14 cellular contexts compared by ENCODE assay signal in genomic region chr7:44102846-44103565, GRCh38. TPM values are rescaled to one million over a fixed set of nuclear protein-coding genes. Genes with fewer than 3 reads are reported as not detected.
DNase-seq lines count a peak whose midpoint lies in the region; ATAC-seq, FAIRE-seq and TF ChIP-seq lines count a peak whose summit lies in the region.
"Had no signal": no experiment of that assay in that cellular context is flagged by ENCODE, and none has a peak within 500 bp of the region (broad histone marks: within the 10 kb centered on the region; RNA-seq: fewer than 3 reads in every experiment).

No MANE protein-coding gene starts in this region.

- no peak overlapping the region for H3K4me2 ChIP-seq in GM12878 (ENCODE audit: control insufficient read depth, insufficient read depth)

- H3K36me3 ChIP-seq in GM12878 (ENCODE audit: control insufficient read depth in 2 of 2, insufficient read depth in 2 of 2, low read length in 1 of 2) (no peaks in the 10 kb centered on the region), upper lobe of left lung (peaks cover 0 to 15% (median 6%) of the 10 kb centered on the region in 4 donors)
- peaks cover 0 to under 1% (median 0%) of the 10 kb centered on the region in 3 experiments for H3K36me3 ChIP-seq in naive thymus-derived CD4-positive, alpha-beta T cell (ENCODE audit: control insufficient read depth in 2 of 3, insufficient read depth in 3 of 3, low read length in 3 of 3)
- H3K36me3 ChIP-seq: BE2C had no signal

- intact Hi-C loops in Right ventricle myocardium inferior (cut with DNase I), result no loop called here
- intact Hi-C loops in left cardiac atrium (cut with DNase I), result no loop called here
- intact Hi-C loops in GM12878 (cut with micrococcal nuclease; ENCODE audit: unreplicated experiment), result no loop called here
- intact Hi-C loops in naive thymus-derived CD4-positive, alpha-beta T cell (cut with micrococcal nuclease), result no loop called here

- TF ChIP-seq EP300 in GM12878 (IDR thresholded peaks at IDR 0.05; ENCODE audit: borderline replicate concordance in 1 of 2, control insufficient read depth in 1 of 2, low read depth in 2 of 2, low read length in 2 of 2), result no peak
- TF ChIP-seq EP300 in upper lobe of left lung (IDR thresholded peaks at IDR 0.05), result no peak

- no peak for ATAC-seq in Right ventricle myocardium inferior
- no peak for ATAC-seq in left cardiac atrium
- ATAC-seq in GM12878, result no peak
- no peak for ATAC-seq in naive thymus-derived CD4-positive, alpha-beta T cell
- ATAC-seq in upper lobe of left lung (ENCODE audit: low FRiP score in 2 of 2), result no peak
- ATAC-seq in activated CD4-positive, CD25-positive, alpha-beta regulatory T cell treated with anti-CD3 and anti-CD28 coated beads, Interleukin-2, amount 50 U/mL, for 24 hours, result no peak

- no peak for FAIRE-seq in GM12878 (lab: Jason Lieb, UNC)

- H3K36me3 Mint-ChIP-seq in naive thymus-derived CD4-positive, alpha-beta T cell, result no peaks in the 10 kb centered on the region

- H3K4me1 Mint-ChIP-seq in naive thymus-derived CD4-positive, alpha-beta T cell, result peaks cover 9 to 28% (median 16%) of the 10 kb centered on the region in 7 donors

- DNase-seq in Right ventricle myocardium inferior (ENCODE audit: missing footprints) (peak; percentile 37), left cardiac atrium (no peak), GM12878 (ENCODE audit: low read depth, low spot score) (no peak), upper lobe of left lung (no peak), retina (no peak), DMS153 (lab: John Stamatoyannopoulos, UW) (no peak)
- DNase-seq in naive thymus-derived CD4-positive, alpha-beta T cell, result no peak
- DNase-seq: activated CD4-positive, alpha-beta T cell treated with anti-CD3 and anti-CD28 coated beads, Interleukin-2, amount 50 U/mL, for 48 hours; BE2C; NCI-H1417 treated with DMSO at 0.1 percent for 48 hours; OCI-M1 had no signal

- no peak overlapping the region for H3K9ac ChIP-seq in GM12878 (ENCODE audit: control insufficient read depth, insufficient read depth, low read length)

- no peaks in the 10 kb centered on the region for H3K79me2 ChIP-seq in GM12878 (ENCODE audit: control insufficient read depth, insufficient read depth, low read length)

- H3K27me3 ChIP-seq in GM12878 (replicated peaks in 1 of 2; ENCODE audit: control insufficient read depth in 2 of 2, insufficient read depth in 2 of 2, low read length in 1 of 2), result peaks cover 11 to 15% of the 10 kb centered on the region in 2 experiments
- H3K27me3 ChIP-seq in naive thymus-derived CD4-positive, alpha-beta T cell (ENCODE audit: control insufficient read depth in 2 of 2, insufficient read depth in 2 of 2, low read length in 2 of 2), result no peaks in the 10 kb centered on the region
- H3K27me3 ChIP-seq in upper lobe of left lung, result peaks cover 0 to 10% (median 6%) of the 10 kb centered on the region in 4 donors
- H3K27me3 ChIP-seq: BE2C had no signal

- no peak for TF ChIP-seq CTCF in GM12878 (IDR thresholded peaks at IDR 0.05 in 2 of 3, conservative IDR thresholded peaks at IDR 0.05 in 1 of 3; ENCODE audit: control insufficient read depth in 2 of 3, extremely low read depth in 1 of 3, insufficient read depth in 1 of 3, low read depth in 3 of 3, low read length in 3 of 3)
- no peak for TF ChIP-seq CTCF in upper lobe of left lung (IDR thresholded peaks at IDR 0.05)

- no peak overlapping the region for H3K4me3 ChIP-seq in GM12878
- no peak overlapping the region for H3K4me3 ChIP-seq in naive thymus-derived CD4-positive, alpha-beta T cell (ENCODE audit: low read length)
- no peak overlapping the region for H3K4me3 ChIP-seq in upper lobe of left lung

- TF ChIP-seq RAD21 in GM12878 (IDR thresholded peaks at IDR 0.05; ENCODE audit: insufficient read depth, low read depth, low read length), result no peak

- H3K27me3 Mint-ChIP-seq in naive thymus-derived CD4-positive, alpha-beta T cell, result peaks cover 0 to 24% (median 0%) of the 10 kb centered on the region in 5 donors

- H3K9me3 ChIP-seq in GM12878 (replicated peaks; ENCODE audit: control insufficient read depth, insufficient read depth, low read length) (no peaks in the 10 kb centered on the region), upper lobe of left lung (no peaks in the 10 kb centered on the region)
- no peaks in the 10 kb centered on the region for H3K9me3 ChIP-seq in naive thymus-derived CD4-positive, alpha-beta T cell (ENCODE audit: control insufficient read depth in 2 of 3, low read length in 3 of 3)
- H3K9me3 ChIP-seq: BE2C had no signal

- peak overlapping the region; percentile 49 to 88 (median 76) for H3K4me3 Mint-ChIP-seq in naive thymus-derived CD4-positive, alpha-beta T cell

- in situ Hi-C loops in GM12878 (cut with MboI), result no loop called here

- H3K27ac ChIP-seq in GM12878 (ENCODE audit: control insufficient read depth, insufficient read depth) (no peak overlapping the region), upper lobe of left lung (peak overlapping the region; percentile 83 to 96 (median 90))
- no peak overlapping the region for H3K27ac ChIP-seq in naive thymus-derived CD4-positive, alpha-beta T cell (ENCODE audit: low read depth, low read length)

- H3K4me1 ChIP-seq in GM12878 (ENCODE audit: control insufficient read depth, insufficient read depth, low read length) (no peaks in the 10 kb centered on the region), upper lobe of left lung (peaks cover 5 to 16% (median 13%) of the 10 kb centered on the region in 4 donors)
- H3K4me1 ChIP-seq in naive thymus-derived CD4-positive, alpha-beta T cell (ENCODE audit: control insufficient read depth in 2 of 2, insufficient read depth in 2 of 2, low read length in 2 of 2), result no peaks in the 10 kb centered on the region

- no peak overlapping the region for H2AFZ ChIP-seq in GM12878 (ENCODE audit: control insufficient read depth, low read depth, low read length)

- 56% methylated on average over 8 of the region's 8 CpGs for WGBS in GM12878 (ENCODE audit: insufficient coverage, insufficient replicate concordance, low lambda C conversion rate, missing lambda C conversion rate)
- WGBS in upper lobe of left lung, 2 donors, result 78 to 81% methylated on average over 8 of the region's 8 CpGs

- TF ChIP-seq POLR2A in GM12878 (IDR thresholded peaks at IDR 0.05; ENCODE audit: low read depth, low read length) (no peak), upper lobe of left lung (IDR thresholded peaks at IDR 0.05) (no peak)

- H4K20me1 ChIP-seq in GM12878 (ENCODE audit: control insufficient read depth, insufficient read depth), result no peaks in the 10 kb centered on the region

- POLR2A ChIA-PET in GM12878 (lab: Charles Lee), result no interaction called here
- POLR2A ChIA-PET in naive thymus-derived CD4-positive, alpha-beta T cell (lab: Charles Lee), result no interaction called here

- H3K9me3 Mint-ChIP-seq in naive thymus-derived CD4-positive, alpha-beta T cell, result peaks cover 0 to 2% (median 0%) of the 10 kb centered on the region in 11 donors

- peak overlapping the region in 8 of 9 donors; percentile 41 to 86 (median 64) for H3K27ac Mint-ChIP-seq in naive thymus-derived CD4-positive, alpha-beta T cell

- SMC1A ChIA-PET in GM12878 (lab: Charles Lee; ENCODE audit: uncharacterized antibody, unreplicated experiment), result no interaction called here

- CTCF ChIA-PET in GM12878 (lab: Yijun Ruan, JAX), result interaction anchor here (1.3 kb wide), 1 partner anchor 93 kb away, joined by 3 read pairs; no protein-coding TSS in a partner anchor
- CTCF ChIA-PET in naive thymus-derived CD4-positive, alpha-beta T cell (lab: Charles Lee), result no interaction called here

- BruUV-seq in GM12878 (replicated peaks; lab: Mats Ljungman, UMichigan), result no TSS peak

- RAD21 ChIA-PET in GM12878 (lab: Charles Lee; ENCODE audit: unreplicated experiment), result no interaction called here

RNA-seq across cellular contexts. Expression of gene AEBP1, which starts 1.1 kb away (rescaled TPM):
- total RNA-seq in Right ventricle myocardium inferior (13.6 TPM), left cardiac atrium (100 to 1,000 TPM in 1 of 2 donors, 10 to 100 TPM in 1; 65.0 to 117 TPM), GM12878 (2014; rRNA removed) (0.06 TPM in 1 of 2 replicates, not detected in the other), GM12878 (2014; rRNA removed; fragmentation: Illumina TruSeq; extraction: Trizol) (not detected in 2 replicates), GM12878 (2021) (0.16 and 0.23 TPM in 2 replicates), upper lobe of left lung (100 to 1,000 TPM in 2 of 6 donors, 10 to 100 TPM in 4; 34.1 to 241 (median 92.7) TPM)
- 1.9 and 3.2 TPM in 2 replicates for total RNA-seq in GM12878 (2013; cell fraction: nucleolus; rRNA removed)
- 0.46 TPM for polyA plus RNA-seq in GM12878 (2011; ENCODE audit: low read depth)
- polyA plus RNA-seq in GM12878 (2011; rRNA removed) (0.09 and 0.20 TPM in 2 replicates), GM12878 (2014; fragmentation: Illumina TruSeq; extraction: Trizol) (not detected in 2 replicates), GM12878 (2014; fragmentation: Nextera tagmentation; extraction: Ambion mirVana) (not detected), GM12878 (2014; rRNA removed) (0.08 TPM in 1 of 2 replicates, not detected in the other), GM12878 (2016; fragmentation: Nextera tagmentation; extraction: Ambion mirVana) (under 1 TPM in 1 of 2 experiments, not detected in 1; 0.11 TPM)
- polyA plus RNA-seq in GM12878 (2011; cell fraction: cytosol; rRNA removed), result 0.13 and 0.22 TPM in 2 replicates
- polyA plus RNA-seq in GM12878 (2011; cell fraction: nucleus; rRNA removed), result 1.8 and 3.1 TPM in 2 replicates
- 0.31 and 0.46 TPM in 2 replicates for polyA plus RNA-seq in GM12878 (2012)
- 0.67 TPM in 1 of 2 replicates, not detected in the other for polyA minus RNA-seq in GM12878 (2011; rRNA and poly(A)+ RNA removed)
- polyA minus RNA-seq in GM12878 (2011; cell fraction: cytosol; rRNA and poly(A)+ RNA removed), result not detected in 2 replicates
- 0.24 and 0.57 TPM in 2 replicates for polyA minus RNA-seq in GM12878 (2011; cell fraction: nucleus; rRNA and poly(A)+ RNA removed)
- total RNA-seq in naive thymus-derived CD4-positive, alpha-beta T cell, result 10 to 100 TPM in 4 of 5 experiments, 1 to 10 TPM in 1; 7.7 to 33.1 (median 27.5) TPM
- polyA plus RNA-seq in naive thymus-derived CD4-positive, alpha-beta T cell, result 10 to 100 TPM in 1 of 2 donors, 1 to 10 TPM in 1; 3.0 to 13.5 TPM

RNA-seq across cellular contexts. Expression of gene POLD2, which starts 20.3 kb away (rescaled TPM):
- total RNA-seq in Right ventricle myocardium inferior, result 87.3 TPM
- 10 to 100 TPM; 95.8 to 98.9 TPM for total RNA-seq in left cardiac atrium
- 86.8 and 93.9 TPM in 2 replicates for total RNA-seq in GM12878 (2013; cell fraction: nucleolus; rRNA removed)
- total RNA-seq in GM12878 (2014; rRNA removed), result 149 and 169 TPM in 2 replicates
- 97.5 and 105 TPM in 2 replicates for total RNA-seq in GM12878 (2014; rRNA removed; fragmentation: Illumina TruSeq; extraction: Trizol)
- 169 TPM in 2 replicates for total RNA-seq in GM12878 (2021)
- 99.6 TPM for polyA plus RNA-seq in GM12878 (2011; ENCODE audit: low read depth)
- polyA plus RNA-seq in GM12878 (2011; rRNA removed), result 113 and 179 TPM in 2 replicates
- 225 and 290 TPM in 2 replicates for polyA plus RNA-seq in GM12878 (2011; cell fraction: cytosol; rRNA removed)
- polyA plus RNA-seq in GM12878 (2011; cell fraction: nucleus; rRNA removed), result 281 and 287 TPM in 2 replicates
- polyA plus RNA-seq in GM12878 (2012), result 110 and 118 TPM in 2 replicates
- polyA plus RNA-seq in GM12878 (2014; fragmentation: Illumina TruSeq; extraction: Trizol), result 61.8 and 118 TPM in 2 replicates
- 10 to 100 TPM; 19.1 to 42.7 TPM for polyA plus RNA-seq in GM12878 (2014; fragmentation: Nextera tagmentation; extraction: Ambion mirVana)
- polyA plus RNA-seq in GM12878 (2014; rRNA removed), result 193 and 194 TPM in 2 replicates
- polyA plus RNA-seq in GM12878 (2016; fragmentation: Nextera tagmentation; extraction: Ambion mirVana), result 100 to 1,000 TPM; 266 to 287 TPM
- 75.3 and 127 TPM in 2 replicates for polyA minus RNA-seq in GM12878 (2011; rRNA and poly(A)+ RNA removed)
- 41.1 and 46.9 TPM in 2 replicates for polyA minus RNA-seq in GM12878 (2011; cell fraction: cytosol; rRNA and poly(A)+ RNA removed)
- 54.9 and 61.8 TPM in 2 replicates for polyA minus RNA-seq in GM12878 (2011; cell fraction: nucleus; rRNA and poly(A)+ RNA removed)
- 100 to 1,000 TPM in 1 of 5 experiments, 10 to 100 TPM in 4; 55.1 to 118 (median 69.2) TPM for total RNA-seq in naive thymus-derived CD4-positive, alpha-beta T cell
- polyA plus RNA-seq in naive thymus-derived CD4-positive, alpha-beta T cell, result 10 to 100 TPM; 78.1 to 94.8 TPM
- 10 to 100 TPM; 27.2 to 70.1 (median 52.5) TPM for total RNA-seq in upper lobe of left lung

RNA-seq across cellular contexts. Expression of gene POLM, which starts 20.7 kb away (rescaled TPM):
- total RNA-seq in Right ventricle myocardium inferior (16.1 TPM), left cardiac atrium (10 to 100 TPM; 20.0 to 22.1 TPM), GM12878 (2014; rRNA removed) (23.3 and 24.8 TPM in 2 replicates), GM12878 (2014; rRNA removed; fragmentation: Illumina TruSeq; extraction: Trizol) (13.5 and 14.1 TPM in 2 replicates), GM12878 (2021) (33.8 and 37.8 TPM in 2 replicates), upper lobe of left lung (100 to 1,000 TPM in 1 of 6 donors, 10 to 100 TPM in 5; 17.3 to 178 (median 37.1) TPM)
- 108 and 133 TPM in 2 replicates for total RNA-seq in GM12878 (2013; cell fraction: nucleolus; rRNA removed)
- 9.0 TPM for polyA plus RNA-seq in GM12878 (2011; ENCODE audit: low read depth)
- polyA plus RNA-seq in GM12878 (2011; rRNA removed) (11.0 and 15.9 TPM in 2 replicates), GM12878 (2014; fragmentation: Illumina TruSeq; extraction: Trizol) (8.0 and 16.1 TPM in 2 replicates), GM12878 (2014; fragmentation: Nextera tagmentation; extraction: Ambion mirVana) (1 to 10 TPM; 3.1 to 4.6 TPM), GM12878 (2014; rRNA removed) (39.4 and 41.5 TPM in 2 replicates), GM12878 (2016; fragmentation: Nextera tagmentation; extraction: Ambion mirVana) (10 to 100 TPM; 22.0 to 23.2 TPM)
- polyA plus RNA-seq in GM12878 (2011; cell fraction: cytosol; rRNA removed), result 17.6 and 26.6 TPM in 2 replicates
- polyA plus RNA-seq in GM12878 (2011; cell fraction: nucleus; rRNA removed), result 86.2 and 99.8 TPM in 2 replicates
- 16.6 and 18.6 TPM in 2 replicates for polyA plus RNA-seq in GM12878 (2012)
- 19.2 and 33.0 TPM in 2 replicates for polyA minus RNA-seq in GM12878 (2011; rRNA and poly(A)+ RNA removed)
- polyA minus RNA-seq in GM12878 (2011; cell fraction: cytosol; rRNA and poly(A)+ RNA removed), result 12.7 and 16.4 TPM in 2 replicates
- 41.2 and 67.5 TPM in 2 replicates for polyA minus RNA-seq in GM12878 (2011; cell fraction: nucleus; rRNA and poly(A)+ RNA removed)
- 10 to 100 TPM; 33.9 to 77.1 (median 48.9) TPM for total RNA-seq in naive thymus-derived CD4-positive, alpha-beta T cell
- 10 to 100 TPM; 18.2 to 20.4 TPM for polyA plus RNA-seq in naive thymus-derived CD4-positive, alpha-beta T cell

RNA-seq across cellular contexts. Expression of gene PGAM2, which starts 37.6 kb away (rescaled TPM):
- 1,123 TPM for total RNA-seq in Right ventricle myocardium inferior
- 1,000 to 10,000 TPM in 1 of 2 donors, 100 to 1,000 TPM in 1; 799 to 1,159 TPM for total RNA-seq in left cardiac atrium
- 2.5 and 3.7 TPM in 2 replicates for total RNA-seq in GM12878 (2013; cell fraction: nucleolus; rRNA removed)
- not detected in 2 replicates for total RNA-seq in GM12878 (2014; rRNA removed)
- total RNA-seq in GM12878 (2014; rRNA removed; fragmentation: Illumina TruSeq; extraction: Trizol), result not detected in 2 replicates
- 0.24 TPM in 1 of 2 replicates, not detected in the other for total RNA-seq in GM12878 (2021)
- not detected for polyA plus RNA-seq in GM12878 (2011; ENCODE audit: low read depth)
- not detected in 2 replicates for polyA plus RNA-seq in GM12878 (2011; rRNA removed)
- polyA plus RNA-seq in GM12878 (2011; cell fraction: cytosol; rRNA removed), result not detected in 2 replicates
- 0.87 and 1.2 TPM in 2 replicates for polyA plus RNA-seq in GM12878 (2011; cell fraction: nucleus; rRNA removed)
- polyA plus RNA-seq in GM12878 (2012), result 0.18 TPM in 1 of 2 replicates, not detected in the other
- polyA plus RNA-seq in GM12878 (2014; fragmentation: Illumina TruSeq; extraction: Trizol), result not detected in 2 replicates
- polyA plus RNA-seq in GM12878 (2014; fragmentation: Nextera tagmentation; extraction: Ambion mirVana), result not detected
- polyA plus RNA-seq in GM12878 (2014; rRNA removed), result 0.13 TPM in 1 of 2 replicates, not detected in the other
- polyA plus RNA-seq in GM12878 (2016; fragmentation: Nextera tagmentation; extraction: Ambion mirVana), result not detected
- not detected in 2 replicates for polyA minus RNA-seq in GM12878 (2011; rRNA and poly(A)+ RNA removed)
- not detected in 2 replicates for polyA minus RNA-seq in GM12878 (2011; cell fraction: cytosol; rRNA and poly(A)+ RNA removed)
- 0.57 and 0.97 TPM in 2 replicates for polyA minus RNA-seq in GM12878 (2011; cell fraction: nucleus; rRNA and poly(A)+ RNA removed)
- 1 to 10 TPM in 4 of 5 experiments, under 1 TPM in 1; 0.73 to 3.1 (median 1.8) TPM for total RNA-seq in naive thymus-derived CD4-positive, alpha-beta T cell
- not detected for polyA plus RNA-seq in naive thymus-derived CD4-positive, alpha-beta T cell
- total RNA-seq in upper lobe of left lung, result under 1 TPM in 4 of 6 donors, not detected in 2; 0.26 to 0.91 (median 0.75) TPM
- total RNA-seq: dermis microvascular lymphatic vessel endothelial cell had no signal

RNA-seq across cellular contexts. Expression of gene MYL7, which starts 38.1 kb away (rescaled TPM):
- total RNA-seq in Right ventricle myocardium inferior, result 3,838 TPM
- total RNA-seq in left cardiac atrium, result over 10,000 TPM; 20,486 to 20,690 TPM
- not detected in 2 replicates for total RNA-seq in GM12878 (2013; cell fraction: nucleolus; rRNA removed)
- total RNA-seq in GM12878 (2014; rRNA removed), result not detected in 2 replicates
- total RNA-seq in GM12878 (2014; rRNA removed; fragmentation: Illumina TruSeq; extraction: Trizol), result not detected in 2 replicates
- total RNA-seq in GM12878 (2021), result not detected in 2 replicates
- polyA plus RNA-seq in GM12878 (2011; ENCODE audit: low read depth), result not detected
- polyA plus RNA-seq in GM12878 (2011; rRNA removed), result not detected in 2 replicates
- polyA plus RNA-seq in GM12878 (2011; cell fraction: cytosol; rRNA removed), result not detected in 2 replicates
- polyA plus RNA-seq in GM12878 (2011; cell fraction: nucleus; rRNA removed), result not detected in 2 replicates
- polyA plus RNA-seq in GM12878 (2012), result not detected in 2 replicates
- polyA plus RNA-seq in GM12878 (2014; fragmentation: Illumina TruSeq; extraction: Trizol), result not detected in 2 replicates
- not detected for polyA plus RNA-seq in GM12878 (2014; fragmentation: Nextera tagmentation; extraction: Ambion mirVana)
- not detected in 2 replicates for polyA plus RNA-seq in GM12878 (2014; rRNA removed)
- 1 to 10 TPM in 1 of 2 experiments, not detected in 1; 1.9 TPM for polyA plus RNA-seq in GM12878 (2016; fragmentation: Nextera tagmentation; extraction: Ambion mirVana)
- polyA minus RNA-seq in GM12878 (2011; rRNA and poly(A)+ RNA removed), result not detected in 2 replicates
- polyA minus RNA-seq in GM12878 (2011; cell fraction: cytosol; rRNA and poly(A)+ RNA removed), result not detected in 2 replicates
- not detected in 2 replicates for polyA minus RNA-seq in GM12878 (2011; cell fraction: nucleus; rRNA and poly(A)+ RNA removed)
- total RNA-seq in naive thymus-derived CD4-positive, alpha-beta T cell, result not detected
- not detected for polyA plus RNA-seq in naive thymus-derived CD4-positive, alpha-beta T cell
- total RNA-seq in upper lobe of left lung, result not detected
- total RNA-seq: dermis microvascular lymphatic vessel endothelial cell, sciatic nerve had no signal

Comparison
In these comparisons a context has a peak if more than half of its experiments do, and no peak if none do; other contexts are left out.
1. H3K27ac ChIP-seq: peak in upper lobe of left lung (4 of 4); none in GM12878 (single experiment) and naive thymus-derived CD4-positive, alpha-beta T cell (single experiment).